8 cellular contexts compared by ENCODE assay signal in genomic region chr12:108826115-108826806, GRCh38. TPM values are rescaled to one million over a fixed set of nuclear protein-coding genes. Genes with fewer than 3 reads are reported as not detected.
DNase-seq lines count a peak whose midpoint lies in the region; ATAC-seq and TF ChIP-seq lines count a peak whose summit lies in the region.

No MANE protein-coding gene starts in this region.

- TF ChIP-seq CTCF in foreskin fibroblast (IDR thresholded peaks at IDR 0.05; ENCODE audit: low read depth, low read length) (peak; percentile 10), ovary (IDR thresholded peaks at IDR 0.05) (no peak)

- no peaks in the 10 kb centered on the region for H3K27me3 ChIP-seq in ovary

- H3K27me3 Mint-ChIP-seq in activated CD4-positive, alpha-beta T cell treated with anti-CD3 and anti-CD28 coated beads for 36 hours: no peaks in the 10 kb centered on the region

- CTCF ChIA-PET in activated CD4-positive, alpha-beta T cell treated with anti-CD3 and anti-CD28 coated beads for 36 hours (lab: Charles Lee): interaction anchor here (0.6 to 2.0 kb wide), 6 partner anchors 9 to 340 kb away, joined by 3 to 7 read pairs (median 3); no protein-coding TSS in a partner anchor

- H3K36me3 Mint-ChIP-seq in activated CD4-positive, alpha-beta T cell treated with anti-CD3 and anti-CD28 coated beads for 36 hours (ENCODE audit: low read depth): peaks cover 39% of the 10 kb centered on the region

- H3K27ac ChIP-seq in ovary: peak overlapping the region in 1 of 2 donors; percentile 68

- POLR2A ChIA-PET in activated CD4-positive, alpha-beta T cell treated with anti-CD3 and anti-CD28 coated beads for 36 hours (lab: Charles Lee): interaction anchor here (0.5 to 0.7 kb wide), 3 partner anchors 35 to 179 kb away, joined by 3 to 9 read pairs (median 4); no protein-coding TSS in a partner anchor

- no peak overlapping the region for H3K4me3 Mint-ChIP-seq in activated CD4-positive, alpha-beta T cell treated with anti-CD3 and anti-CD28 coated beads for 36 hours

- peak overlapping the region; percentile 8 to 47 for H3K4me3 ChIP-seq in foreskin fibroblast (ENCODE audit: low read depth in 1 of 2, low read length in 2 of 2)
- peak overlapping the region; percentile 4 for H3K4me3 ChIP-seq in ovary

- peaks cover 14% of the 10 kb centered on the region for H3K4me1 ChIP-seq in ovary (ENCODE audit: insufficient read depth)

- H3K4me1 Mint-ChIP-seq in activated CD4-positive, alpha-beta T cell treated with anti-CD3 and anti-CD28 coated beads for 36 hours: peaks cover 40% of the 10 kb centered on the region

- intact Hi-C loops in activated CD4-positive, alpha-beta T cell treated with anti-CD3 and anti-CD28 coated beads for 36 hours (cut with DNase I, micrococcal nuclease): no loop called here
- intact Hi-C loops in ovary (cut with DNase I): loop anchor here in 1 of 4 donors (10.0 kb wide), 1 partner anchor 269 kb away; the partner anchor contains the start of genes ALKBH2 and UNG

- H3K9me3 ChIP-seq in ovary: no peaks in the 10 kb centered on the region

- 5 to 7% (median 7%) methylated on average over 16 of the region's 16 CpGs for WGBS in ovary, 3 donors

- H3K27ac Mint-ChIP-seq in activated CD4-positive, alpha-beta T cell treated with anti-CD3 and anti-CD28 coated beads for 36 hours: peak overlapping the region; percentile 53

- peak; percentile 30 for ATAC-seq in activated CD4-positive, alpha-beta T cell treated with anti-CD3 and anti-CD28 coated beads for 36 hours
- ATAC-seq in HG02981 (IDR thresholded peaks at IDR 0.05; ENCODE audit: unreplicated experiment) (no peak), HG03521 (IDR thresholded peaks at IDR 0.05; ENCODE audit: unreplicated experiment) (no peak)

- no peak for TF ChIP-seq POLR2A in ovary (IDR thresholded peaks at IDR 0.05)

- H3K36me3 ChIP-seq in ovary: no peaks in the 10 kb centered on the region

- TF ChIP-seq EP300 in ovary (IDR thresholded peaks at IDR 0.05): no peak

- DNase-seq in activated CD4-positive, alpha-beta T cell treated with anti-CD3 and anti-CD28 coated beads for 36 hours: no peak
- no peak for DNase-seq in activated CD4-positive, alpha-beta T cell treated with anti-CD3 and anti-CD28 coated beads, Interleukin-2, amount 50 U/mL, for 4 hours
- DNase-seq in UCSD-AML1 (lab: John Stamatoyannopoulos, UW; ENCODE audit: unreplicated experiment) (peak; percentile 76), foreskin fibroblast (peak; percentile 98), ovary (peak; percentile 47 to 61 (median 56)), HUDEP-2 (lab: John Stamatoyannopoulos, UW; ENCODE audit: unreplicated experiment in 76 of 76) (no peak)

- no peaks in the 10 kb centered on the region for H3K9me3 Mint-ChIP-seq in activated CD4-positive, alpha-beta T cell treated with anti-CD3 and anti-CD28 coated beads for 36 hours (ENCODE audit: low read depth)

RNA-seq across cellular contexts. Expression of gene SSH1, which starts 31.1 kb away (rescaled TPM):
- total RNA-seq in activated CD4-positive, alpha-beta T cell treated with anti-CD3 and anti-CD28 coated beads for 36 hours: 10 to 100 TPM; 25.0 to 25.4 TPM
- 10 to 100 TPM in 6 of 7 donors, 1 to 10 TPM in 1; 8.0 to 38.3 (median 35.1) TPM for total RNA-seq in ovary
- polyA plus RNA-seq in ovary: 10 to 100 TPM in 1 of 2 donors, 1 to 10 TPM in 1; 7.3 to 15.4 TPM

RNA-seq across cellular contexts. Expression of gene DAO, which starts 53.6 kb away (rescaled TPM):
- total RNA-seq in activated CD4-positive, alpha-beta T cell treated with anti-CD3 and anti-CD28 coated beads for 36 hours: not detected
- not detected for total RNA-seq in ovary
- not detected for polyA plus RNA-seq in ovary

Comparison
In these comparisons a context has a peak if more than half of its experiments do, and no peak if none do; other contexts are left out.
1. DNase-seq: peak in UCSD-AML1 (single experiment), foreskin fibroblast (2 of 2) and ovary (5 of 5); none in activated CD4-positive, alpha-beta T cell treated with anti-CD3 and anti-CD28 coated beads for 36 hours (single experiment), activated CD4-positive, alpha-beta T cell treated with anti-CD3 and anti-CD28 coated beads, Interleukin-2, amount 50 U/mL, for 4 hours (0 of 2) and HUDEP-2 (0 of 76).